Comparison of ENCODE assay signal across 20 cellular contexts in genomic region chr18:44107187-44107586, GRCh38.
"Had no signal": no experiment of that assay in that cellular context is flagged by ENCODE, and none has a peak within 500 bp of the region (broad histone marks: within the 10 kb centered on the region; RNA-seq: fewer than 3 reads in every experiment).

No MANE protein-coding gene starts in this region.

- H3K4me3 Mint-ChIP-seq: dendritic cell treated with granulocyte-macrophage colony-stimulating factor and Interleukin-4, amounts not matched to agents 40 ng/mL and 50 ng/mL, for 4 days; immature natural killer cell; neural progenitor cell; T-helper 1 cell treated with Interleukin-12 subunit alpha and Interleukin-12 subunit beta and Interleukin-4 antibody, amounts not matched to agents 30 μg/mL and 1 μg/mL, for 36 hours had no signal

- H3K36me3 Mint-ChIP-seq: immature natural killer cell, neural progenitor cell had no signal

- H3K36me3 ChIP-seq: ascending aorta, gastrocnemius medialis, heart left ventricle, neural progenitor cell, right atrium auricular region, SJSA1, stomach, WERI-Rb-1 had no signal

- H3K9me3 ChIP-seq: ascending aorta, gastrocnemius medialis, heart left ventricle, right atrium auricular region, SJSA1, stomach had no signal

- H3K4me1 Mint-ChIP-seq: immature natural killer cell, neural progenitor cell had no signal

- H3K4me1 ChIP-seq: ascending aorta, gastrocnemius medialis, heart left ventricle, neural progenitor cell, right atrium auricular region, SJSA1, stomach had no signal

- H3K4me3 ChIP-seq: ascending aorta, gastrocnemius medialis, heart left ventricle, neural progenitor cell, right atrium auricular region, SJSA1, stomach had no signal

- H3K9me3 Mint-ChIP-seq: dendritic cell treated with granulocyte-macrophage colony-stimulating factor and Interleukin-4, amounts not matched to agents 40 ng/mL and 50 ng/mL, for 4 days; immature natural killer cell; neural progenitor cell had no signal

- H3K27ac Mint-ChIP-seq: dendritic cell treated with granulocyte-macrophage colony-stimulating factor and Interleukin-4, amounts not matched to agents 40 ng/mL and 50 ng/mL, for 4 days; immature natural killer cell; neural progenitor cell; progenitor cell of endocrine pancreas; T-helper 1 cell treated with Interleukin-12 subunit alpha and Interleukin-12 subunit beta and Interleukin-4 antibody, amounts not matched to agents 30 μg/mL and 1 μg/mL, for 36 hours had no signal

- H3K27me3 Mint-ChIP-seq: dendritic cell treated with granulocyte-macrophage colony-stimulating factor and Interleukin-4, amounts not matched to agents 40 ng/mL and 50 ng/mL, for 4 days; progenitor cell of endocrine pancreas had no signal

- ATAC-seq: gastrocnemius medialis, heart left ventricle had no signal

- H3K27me3 ChIP-seq: ascending aorta, gastrocnemius medialis, heart left ventricle, neural progenitor cell, right atrium auricular region, SJSA1, stomach had no signal

- DNase-seq: activated CD4-positive, alpha-beta T cell treated with anti-CD3 and anti-CD28 coated beads for 1 hour; activated CD8-positive, alpha-beta memory T cell treated with anti-CD3 and anti-CD28 coated beads for 24 hours; activated CD8-positive, alpha-beta memory T cell treated with anti-CD3 and anti-CD28 coated beads, Interleukin-2, amount 50 U/mL, for 48 hours; activated effector memory CD4-positive, alpha-beta T cell treated with Interleukin-2 at 50 U/mL for 16 hours; activated naive CD4-positive, alpha-beta T cell treated with anti-CD3 and anti-CD28 coated beads, Interleukin-2, amount 50 U/mL, for 16 hours; activated T-cell treated with anti-CD3 and anti-CD28 coated beads, Interleukin-2, amount 50 U/mL, for 48 hours; cerebellar nuclear complex; effector CD8-positive, alpha-beta T cell; gastrocnemius medialis; heart left ventricle; immature natural killer cell; stomach; WERI-Rb-1 had no signal

- H3K27ac ChIP-seq: ascending aorta, gastrocnemius medialis, heart left ventricle, neural progenitor cell, right atrium auricular region, SJSA1, stomach, WERI-Rb-1 had no signal
